ENCODE assay signal across 27 cellular contexts in the genomic region with DNA sequence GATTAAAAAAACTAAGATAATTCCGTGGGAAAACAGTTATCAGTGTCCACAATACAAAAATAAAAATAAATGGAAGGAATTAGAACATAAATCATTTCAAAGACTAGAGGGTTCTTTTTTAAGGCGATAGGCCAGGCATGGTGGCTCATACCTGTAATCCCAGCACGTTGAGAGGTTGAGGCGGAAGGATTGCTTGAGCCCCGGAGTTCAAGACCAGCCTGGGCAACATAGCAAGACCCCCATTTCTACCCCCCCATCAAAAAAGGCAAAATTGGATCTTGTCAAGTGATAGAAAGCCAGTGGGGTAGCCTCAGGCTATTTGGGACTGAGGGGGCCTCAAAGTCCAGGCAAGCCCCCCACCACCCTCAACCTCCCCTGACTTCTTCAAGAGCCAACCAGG.
"Had no signal": no experiment of that assay in that cellular context is flagged by ENCODE, and none has a peak within 500 bp of the region (broad histone marks: within the 10 kb centered on the region; RNA-seq: fewer than 3 reads in every experiment).

No MANE protein-coding gene starts in this region.

- H2AFZ ChIP-seq: neural progenitor cell, parathyroid adenoma had no signal

- H3K27ac ChIP-seq: neural progenitor cell, neutrophil, ovary, parathyroid adenoma, psoas muscle, right lobe of liver, sigmoid colon, suprapubic skin, testis, tibial artery, transverse colon, upper lobe of right lung, uterus had no signal

- H3K36me3 ChIP-seq: neural progenitor cell, neutrophil, ovary, right lobe of liver, sigmoid colon, suprapubic skin, tibial artery, transverse colon, upper lobe of right lung, uterus had no signal

- H3K4me2 ChIP-seq: neural progenitor cell had no signal

- ATAC-seq: naive thymus-derived CD4-positive, alpha-beta T cell; natural killer cell; psoas muscle; right lobe of liver; stimulated activated memory B cell treated with anti-CD40 and anti-IgM and Interleukin-4, amounts not matched to agents 10 μg/mL and 1 μg/mL and 100 μg/mL, for 72 hours; stimulated activated naive CD8-positive, alpha-beta T cell treated with anti-CD3 and anti-CD28 coated beads, Interleukin-15, amount 100 ng/mL, for 72 hours; stimulated activated naive CD8-positive, alpha-beta T cell treated with anti-CD3 and anti-CD28 coated beads, Interleukin-15, Interleukin-2, amounts not matched to agents 100 U/mL and 50 U/mL, for 24 hours; upper lobe of right lung had no signal

- H3K27me3 ChIP-seq: neural progenitor cell, neutrophil, ovary, right lobe of liver, sigmoid colon, suprapubic skin, testis, transverse colon, upper lobe of right lung, uterus had no signal

- H3K4me1 ChIP-seq: parathyroid adenoma, psoas muscle, sigmoid colon, suprapubic skin, testis, tibial artery, transverse colon, upper lobe of right lung, uterus had no signal

- H3K9me3 ChIP-seq: neutrophil, ovary, psoas muscle, right lobe of liver, sigmoid colon, suprapubic skin, testis, tibial artery, transverse colon, upper lobe of right lung, uterus had no signal

- H3K79me2 ChIP-seq: parathyroid adenoma had no signal

- H3K4me3 ChIP-seq: neural progenitor cell, ovary, psoas muscle, right lobe of liver, sigmoid colon, suprapubic skin, testis, tibial artery, transverse colon, upper lobe of right lung, uterus had no signal

- FAIRE-seq: small intestine had no signal

- H3K9ac ChIP-seq: neural progenitor cell, parathyroid adenoma had no signal

- DNase-seq: naive thymus-derived CD4-positive, alpha-beta T cell; natural killer cell; nucleus accumbens; ovary; psoas muscle; right cardiac atrium; sigmoid colon; small intestine; stimulated activated CD4-positive, alpha-beta T cell treated with anti-CD3 and anti-CD28 coated beads, Interleukin-15, amount 100 ng/mL, for 24 hours; stimulated activated CD4-positive, alpha-beta T cell treated with anti-CD3 and anti-CD28 coated beads, Interleukin-2, amount 100 ng/mL, for 24 hours; stimulated activated CD4-positive, alpha-beta T cell treated with anti-CD3 and anti-CD28 coated beads, Interleukin-2, amount 100 ng/mL, for 48 hours; stimulated activated CD4-positive, alpha-beta T cell treated with anti-CD3 and anti-CD28 coated beads, Interleukin-4, amount 100 ng/mL, for 24 hours; stimulated activated naive CD4-positive, alpha-beta T cell; stimulated activated naive CD8-positive, alpha-beta T cell treated with anti-CD3 and anti-CD28 coated beads, Interleukin-15, amount 100 ng/mL, for 72 hours; stimulated activated naive CD8-positive, alpha-beta T cell treated with anti-CD3 and anti-CD28 coated beads, Interleukin-15, Interleukin-2, amounts not matched to agents 100 U/mL and 50 U/mL, for 24 hours; substantia nigra; testis; tibial artery; transverse colon; upper lobe of right lung; uterus had no signal
